ENCODE assay signal across 12 cellular contexts in genomic region chr6:12748815-12749521, GRCh38. TPM values are rescaled to one million over a fixed set of nuclear protein-coding genes. Genes with fewer than 3 reads are reported as not detected.
A peak's percentile ranks its signal among the peaks of the same experiment; 100 is the strongest.
DNase-seq lines count a peak whose midpoint lies in the region; ATAC-seq and TF ChIP-seq lines count a peak whose summit lies in the region.
"Had no signal": no experiment of that assay in that cellular context is flagged by ENCODE, and none has a peak within 500 bp of the region (broad histone marks: within the 10 kb centered on the region; RNA-seq: fewer than 3 reads in every experiment).

No MANE protein-coding gene starts in this region.

- intact Hi-C loops in natural killer cell (cut with micrococcal nuclease) = no loop called here

- DNase-seq in EL (peak; percentile 74), NCI-H2029 treated with DMSO at 0.1 percent for 48 hours (lab: John Stamatoyannopoulos, UW) (peak; percentile 49), ecto neural progenitor cell (ENCODE audit: low spot score) (peak; percentile 75), neural crest cell (ENCODE audit: low read depth, low spot score) (peak; percentile 4), natural killer cell (no peak), occipital lobe (lab: John Stamatoyannopoulos, UW) (no peak)
- DNase-seq: central memory CD4-positive, alpha-beta T cell; immature natural killer cell; KG1; small intestine had no signal

- no peak for ATAC-seq in HG03196 (IDR thresholded peaks at IDR 0.05; ENCODE audit: unreplicated experiment)
- no peak for ATAC-seq in natural killer cell
- no peak for ATAC-seq in HG02759 (IDR thresholded peaks at IDR 0.05; ENCODE audit: unreplicated experiment)

- H3K27ac Mint-ChIP-seq in neural crest cell (ENCODE audit: unreplicated experiment) = no peak overlapping the region
- H3K27ac Mint-ChIP-seq in natural killer cell = no peak overlapping the region
- H3K27ac Mint-ChIP-seq: immature natural killer cell had no signal

- peaks cover 6% of the 10 kb centered on the region for H3K9me3 Mint-ChIP-seq in neural crest cell
- H3K9me3 Mint-ChIP-seq in natural killer cell = peaks cover 3 to 7% of the 10 kb centered on the region in 2 donors

- TF ChIP-seq CTCF in neural crest cell (conservative IDR thresholded peaks at IDR 0.05) = no peak
- no peak for TF ChIP-seq CTCF in natural killer cell (IDR thresholded peaks at IDR 0.05)

- H3K36me3 Mint-ChIP-seq in neural crest cell (ENCODE audit: low read depth) (no peaks in the 10 kb centered on the region), natural killer cell (no peaks in the 10 kb centered on the region)
- H3K36me3 Mint-ChIP-seq: immature natural killer cell had no signal

- H3K27me3 Mint-ChIP-seq in neural crest cell (ENCODE audit: low read depth) (peaks cover 77% of the 10 kb centered on the region), natural killer cell (ENCODE audit: low read depth in 2 of 2) (peaks cover 34 to 66% of the 10 kb centered on the region in 2 donors)

- H3K4me1 Mint-ChIP-seq in neural crest cell (peaks cover 5% of the 10 kb centered on the region), natural killer cell (peaks cover 0 to 5% of the 10 kb centered on the region in 2 donors)

- H3K4me3 Mint-ChIP-seq in neural crest cell = peak overlapping the region; percentile 84
- H3K4me3 Mint-ChIP-seq in natural killer cell = no peak overlapping the region

RNA-seq across cellular contexts. Expression of gene PHACTR1, which starts 32.4 kb away (rescaled TPM):
- total RNA-seq in neural crest cell (10.3 and 10.4 TPM in 2 replicates), natural killer cell (10 to 100 TPM in 1 of 3 donors, 1 to 10 TPM in 2; 5.2 to 19.0 (median 5.4) TPM), occipital lobe (40.7 TPM)

Comparison
In these comparisons a context has a peak if more than half of its experiments do, and no peak if none do; other contexts are left out.
1. DNase-seq: peak in EL (single experiment), NCI-H2029 treated with DMSO at 0.1 percent for 48 hours (single experiment), ecto neural progenitor cell (single experiment) and neural crest cell (single experiment); none in natural killer cell (single experiment) and occipital lobe (single experiment).